ENCODE assay signal across 28 cellular contexts in the genomic region with DNA sequence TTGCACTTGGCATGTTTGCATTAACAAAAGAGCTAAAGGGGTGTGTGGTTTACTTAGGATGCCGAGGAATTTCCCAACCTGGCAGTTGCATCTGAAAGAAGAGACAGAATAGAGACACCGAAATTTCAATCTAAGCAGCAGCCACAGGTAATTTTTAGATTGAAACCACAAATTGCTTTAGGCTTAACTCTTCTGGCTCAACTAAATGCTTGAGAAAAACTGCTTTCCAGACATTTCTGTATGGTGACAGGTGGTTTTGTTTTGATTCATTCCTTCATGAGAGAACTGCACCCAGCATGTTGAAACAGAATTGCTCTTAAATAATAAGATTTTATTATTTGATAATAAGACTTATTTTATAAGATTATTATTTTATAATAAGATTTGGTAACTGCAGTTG. TPM values are rescaled to one million over a fixed set of nuclear protein-coding genes. Genes with fewer than 3 reads are reported as not detected.
DNase-seq lines count a peak whose midpoint lies in the region; ATAC-seq, FAIRE-seq and TF ChIP-seq lines count a peak whose summit lies in the region.
"Had no signal": no experiment of that assay in that cellular context is flagged by ENCODE, and none has a peak within 500 bp of the region (broad histone marks: within the 10 kb centered on the region; RNA-seq: fewer than 3 reads in every experiment).

No MANE protein-coding gene starts in this region.

- peaks cover 52% of the 10 kb centered on the region for H3K4me1 Mint-ChIP-seq in activated CD4-positive, alpha-beta T cell treated with anti-CD3 and anti-CD28 coated beads for 36 hours
- H3K4me1 Mint-ChIP-seq in activated T-helper 17 cell treated with anti-CD3 and anti-CD28 coated beads, Interleukin-2, amount 50 U/mL, for 72 hours, result peaks cover 46% of the 10 kb centered on the region
- H3K4me1 Mint-ChIP-seq: CD14-positive monocyte, endodermal cell, nephron had no signal

- FAIRE-seq in GM12892 (lab: Jason Lieb, UNC), result peak; percentile 83

- peaks cover 66% of the 10 kb centered on the region for H3K36me3 Mint-ChIP-seq in activated CD4-positive, alpha-beta T cell treated with anti-CD3 and anti-CD28 coated beads for 36 hours (ENCODE audit: low read depth)
- H3K36me3 Mint-ChIP-seq in activated T-helper 17 cell treated with anti-CD3 and anti-CD28 coated beads, Interleukin-2, amount 50 U/mL, for 72 hours (ENCODE audit: low read depth), result peaks cover 100% of the 10 kb centered on the region

- no peak for TF ChIP-seq POLR2A in GM12892 (IDR thresholded peaks at IDR 0.05; ENCODE audit: low read depth, low read length)

- no peaks in the 10 kb centered on the region for H3K27me3 Mint-ChIP-seq in activated CD4-positive, alpha-beta T cell treated with anti-CD3 and anti-CD28 coated beads for 36 hours
- no peaks in the 10 kb centered on the region for H3K27me3 Mint-ChIP-seq in activated T-helper 17 cell treated with anti-CD3 and anti-CD28 coated beads, Interleukin-2, amount 50 U/mL, for 72 hours
- H3K27me3 Mint-ChIP-seq: activated CD4-positive, alpha-beta T cell treated with anti-CD3 and anti-CD28 coated beads, Interleukin-2, amount 10 ng/mL, durations not matched to agents 7 days and 5 days had no signal

- no peak overlapping the region for H3K4me3 Mint-ChIP-seq in activated CD4-positive, alpha-beta T cell treated with anti-CD3 and anti-CD28 coated beads for 36 hours
- H3K4me3 Mint-ChIP-seq in activated T-helper 17 cell treated with anti-CD3 and anti-CD28 coated beads, Interleukin-2, amount 50 U/mL, for 72 hours, result peak overlapping the region; percentile 69
- H3K4me3 Mint-ChIP-seq: activated CD4-positive, alpha-beta T cell treated with anti-CD3 and anti-CD28 coated beads, Interleukin-2, amount 10 ng/mL, durations not matched to agents 7 days and 5 days; CD14-positive monocyte; endodermal cell; nephron had no signal

- ATAC-seq in activated CD4-positive, alpha-beta T cell treated with anti-CD3 and anti-CD28 coated beads for 36 hours, result peak; percentile 40
- peak; percentile 38 for ATAC-seq in HG02678 (IDR thresholded peaks at IDR 0.05; ENCODE audit: unreplicated experiment)
- ATAC-seq in activated T-helper 17 cell treated with anti-CD3 and anti-CD28 coated beads, Interleukin-2, amount 50 U/mL, for 72 hours (replicated peaks), result peak; percentile 59
- ATAC-seq in GM18511 (IDR thresholded peaks at IDR 0.05; ENCODE audit: unreplicated experiment), result no peak
- no peak for ATAC-seq in HG03342 (IDR thresholded peaks at IDR 0.05; ENCODE audit: unreplicated experiment)
- ATAC-seq: HCT116 had no signal

- H3K27ac Mint-ChIP-seq in activated CD4-positive, alpha-beta T cell treated with anti-CD3 and anti-CD28 coated beads for 36 hours, result peak overlapping the region; percentile 67
- peak overlapping the region; percentile 89 for H3K27ac Mint-ChIP-seq in activated T-helper 17 cell treated with anti-CD3 and anti-CD28 coated beads, Interleukin-2, amount 50 U/mL, for 72 hours
- H3K27ac Mint-ChIP-seq: CD14-positive monocyte, endodermal cell, nephron had no signal

- DNase-seq in activated CD4-positive, alpha-beta T cell treated with anti-CD3 and anti-CD28 coated beads for 36 hours, result no peak
- no peak for DNase-seq in activated CD4-positive, alpha-beta T cell treated with anti-CD3 and anti-CD28 coated beads, Interleukin-2, amount 50 U/mL, for 4 hours
- DNase-seq in GM12892 (ENCODE audit: insufficient read length) (no peak), amygdala (lab: John Stamatoyannopoulos, UW) (no peak)
- DNase-seq: activated CD4-positive, alpha-beta T cell treated with anti-CD3 and anti-CD28 coated beads, Interleukin-2, amount 10 ng/mL, durations not matched to agents 7 days and 5 days; activated CD8-positive, alpha-beta memory T cell treated with anti-CD3 and anti-CD28 coated beads, Interleukin-2, amount 50 U/mL, for 48 hours; activated gamma-delta T cell; amniotic stem cell; brain microvascular endothelial cell; Caco-2; cerebellar nuclear complex; dermis blood vessel endothelial cell; endodermal cell; IMR-90; mammary epithelial cell; NCI-H1048; NCI-H446; stimulated activated CD4-positive, alpha-beta T cell treated with anti-CD3 and anti-CD28 coated beads, Interleukin-4, amount 100 ng/mL, for 1 hour; substantia nigra; trophoblast cell; WERI-Rb-1 had no signal

- CTCF ChIA-PET in activated CD4-positive, alpha-beta T cell treated with anti-CD3 and anti-CD28 coated beads for 36 hours (lab: Charles Lee), result interaction anchor here (0.7 to 1.7 kb wide), 7 partner anchors 8 to 1624 kb away, joined by 3 to 4 read pairs (median 3); no protein-coding TSS in a partner anchor

- intact Hi-C loops in activated CD4-positive, alpha-beta T cell treated with anti-CD3 and anti-CD28 coated beads for 36 hours (cut with DNase I, micrococcal nuclease), result loop anchor here (1.0 to 2.0 kb wide), 2 partner anchors 21 kb away; a partner anchor contains a TSS

- peaks cover 5% of the 10 kb centered on the region for H3K9me3 Mint-ChIP-seq in activated CD4-positive, alpha-beta T cell treated with anti-CD3 and anti-CD28 coated beads for 36 hours (ENCODE audit: low read depth)
- no peaks in the 10 kb centered on the region for H3K9me3 Mint-ChIP-seq in activated T-helper 17 cell treated with anti-CD3 and anti-CD28 coated beads, Interleukin-2, amount 50 U/mL, for 72 hours
- H3K9me3 Mint-ChIP-seq: activated CD4-positive, alpha-beta T cell treated with anti-CD3 and anti-CD28 coated beads, Interleukin-2, amount 10 ng/mL, durations not matched to agents 7 days and 5 days; endodermal cell; nephron had no signal

- POLR2A ChIA-PET in activated CD4-positive, alpha-beta T cell treated with anti-CD3 and anti-CD28 coated beads for 36 hours (lab: Charles Lee), result interaction anchor here (0.6 to 1.0 kb wide), 2 partner anchors 19 to 261 kb away, joined by 3 to 5 read pairs; no protein-coding TSS in a partner anchor

RNA-seq across cellular contexts. Expression of a gene that starts 21.5 kb away (rescaled TPM):
- 10 to 100 TPM; 38.6 to 49.9 TPM for total RNA-seq in activated CD4-positive, alpha-beta T cell treated with anti-CD3 and anti-CD28 coated beads for 36 hours
- 36.2 TPM for polyA plus RNA-seq in GM12892 (2012; ENCODE audit: missing spikeins)
- total RNA-seq in activated T-helper 17 cell treated with anti-CD3 and anti-CD28 coated beads, Interleukin-2, amount 50 U/mL, for 72 hours, result 10 to 100 TPM; 33.1 to 40.1 TPM

RNA-seq across cellular contexts. Expression of a gene that starts 28.8 kb away (rescaled TPM):
- 100 to 1,000 TPM; 236 to 256 TPM for total RNA-seq in activated CD4-positive, alpha-beta T cell treated with anti-CD3 and anti-CD28 coated beads for 36 hours
- 339 TPM for polyA plus RNA-seq in GM12892 (2012; ENCODE audit: missing spikeins)
- total RNA-seq in activated T-helper 17 cell treated with anti-CD3 and anti-CD28 coated beads, Interleukin-2, amount 50 U/mL, for 72 hours, result 100 to 1,000 TPM; 179 to 230 TPM

Comparison
In these comparisons a context has a peak if more than half of its experiments do, and no peak if none do; other contexts are left out.
1. ATAC-seq: peak in activated CD4-positive, alpha-beta T cell treated with anti-CD3 and anti-CD28 coated beads for 36 hours (single experiment), HG02678 (single experiment) and activated T-helper 17 cell treated with anti-CD3 and anti-CD28 coated beads, Interleukin-2, amount 50 U/mL, for 72 hours (single experiment); none in GM18511 (single experiment) and HG03342 (single experiment).